In the genomic region with DNA sequence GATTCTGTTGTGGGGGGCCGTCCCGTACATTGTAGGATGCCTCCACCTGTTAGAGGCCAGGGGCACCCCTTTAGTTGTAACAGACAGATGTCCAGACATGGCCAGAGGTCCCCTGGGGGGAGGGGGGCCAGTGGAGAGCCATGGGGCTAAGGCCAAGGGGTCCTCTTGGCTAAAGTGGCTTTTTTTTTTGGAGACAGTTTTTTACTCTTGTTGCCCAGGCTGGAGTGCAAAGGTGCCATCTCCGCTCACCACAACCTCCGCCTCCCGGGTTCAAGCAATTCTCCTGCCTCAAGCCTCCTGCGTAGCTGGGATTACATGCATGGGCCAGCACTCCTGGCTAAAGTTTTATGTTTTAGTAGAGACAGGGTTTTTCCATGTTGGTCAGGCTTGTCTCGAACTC, we compare ENCODE assay signal across 19 cellular contexts.
DNase-seq lines count a peak whose midpoint lies in the region; ATAC-seq, FAIRE-seq and TF ChIP-seq lines count a peak whose summit lies in the region.
"Had no signal": no experiment of that assay in that cellular context is flagged by ENCODE, and none has a peak within 500 bp of the region (broad histone marks: within the 10 kb centered on the region; RNA-seq: fewer than 3 reads in every experiment).

No MANE protein-coding gene starts in this region.

- no peak overlapping the region for H3K4me3 Mint-ChIP-seq in stimulated activated naive B cell treated with anti-CD40 and anti-IgM and Interleukin-4, amounts not matched to agents 10 μg/mL and 1 μg/mL and 100 μg/mL, for 72 hours
- H3K4me3 Mint-ChIP-seq: B cell; CD8-positive, alpha-beta T cell had no signal

- FAIRE-seq in A549 (lab: Jason Lieb, UNC) = no peak
- peak; percentile 7 for FAIRE-seq in GM12878 (lab: Jason Lieb, UNC)
- FAIRE-seq: GM19239 had no signal

- H3K27ac ChIP-seq in A549 (peak overlapping the region; percentile 44 to 69; a peak in 4 of 6 replicates), GM12878 (ENCODE audit: control insufficient read depth, insufficient read depth) (no peak overlapping the region)
- H3K27ac ChIP-seq: BLaER1 treated with 17β-estradiol and CSF1 and Interleukin-3, amounts not matched to agents 10 nM and 100 nM; GM23248; HL-60 had no signal

- H3K9me3 ChIP-seq in A549 = no peaks in the 10 kb centered on the region
- no peaks in the 10 kb centered on the region; the same call in 2 of the 3 replicates for H3K9me3 ChIP-seq in GM12878 (replicated peaks; ENCODE audit: control insufficient read depth, insufficient read depth, low read length)

- H2AFZ ChIP-seq in GM12878 (ENCODE audit: control insufficient read depth, low read depth, low read length) = no peak overlapping the region
- H2AFZ ChIP-seq: GM23248 had no signal

- CTCF ChIA-PET in A549 (lab: Yijun Ruan, JAX) (interaction anchor here (0.9 to 3.0 kb wide), 3 partner anchors 15 to 53 kb away, joined by 3 to 12 read pairs (median 6); no protein-coding TSS in a partner anchor), GM12878 (lab: Yijun Ruan, JAX) (interaction anchor here (3.5 kb wide), 1 partner anchor 334 kb away, joined by 16 read pairs; no protein-coding TSS in a partner anchor)

- in situ Hi-C loops in GM12878 (cut with MboI) = loop anchor here (5.0 kb wide), 1 partner anchor 243 kb away; no protein-coding TSS in a partner anchor

- SMC1A ChIA-PET in GM12878 (lab: Charles Lee; ENCODE audit: uncharacterized antibody, unreplicated experiment) = interaction anchor here (0.7 to 1.4 kb wide), 2 partner anchors 26 to 177 kb away, joined by 3 to 4 read pairs; no protein-coding TSS in a partner anchor

- BruUV-seq in GM12878 (replicated peaks; lab: Mats Ljungman, UMichigan) = no TSS peak

- H3K36me3 ChIP-seq in GM12878 (ENCODE audit: control insufficient read depth in 2 of 2, insufficient read depth in 2 of 2, low read length in 1 of 2) = peaks cover 3 to 8% of the 10 kb centered on the region in 2 experiments; a peak in 2 of 4 replicates

- no peak overlapping the region for H3K9ac ChIP-seq in GM12878 (ENCODE audit: control insufficient read depth, insufficient read depth, low read length)
- H3K9ac ChIP-seq: BLaER1 treated with 17β-estradiol and CSF1 and Interleukin-3, amounts not matched to agents 10 nM and 100 nM; GM23248 had no signal

- H3K4me1 Mint-ChIP-seq in stimulated activated naive B cell treated with anti-CD40 and anti-IgM and Interleukin-4, amounts not matched to agents 10 μg/mL and 1 μg/mL and 100 μg/mL, for 72 hours = peaks cover 20 to 32% of the 10 kb centered on the region in 2 donors

- peak overlapping the region; percentile 39 for H3K27ac Mint-ChIP-seq in stimulated activated naive B cell treated with anti-CD40 and anti-IgM and Interleukin-4, amounts not matched to agents 10 μg/mL and 1 μg/mL and 100 μg/mL, for 72 hours
- H3K27ac Mint-ChIP-seq: CD8-positive, alpha-beta T cell had no signal

- peaks cover 0 to 3% of the 10 kb centered on the region in 2 donors for H3K9me3 Mint-ChIP-seq in stimulated activated naive B cell treated with anti-CD40 and anti-IgM and Interleukin-4, amounts not matched to agents 10 μg/mL and 1 μg/mL and 100 μg/mL, for 72 hours
- H3K9me3 Mint-ChIP-seq: CD8-positive, alpha-beta T cell had no signal

- RAD21 ChIA-PET in GM12878 (lab: Charles Lee; ENCODE audit: unreplicated experiment) = interaction anchor here (0.7 to 2.7 kb wide), 2 partner anchors 39 to 206 kb away, joined by 3 to 13 read pairs; no protein-coding TSS in a partner anchor

- no peak for TF ChIP-seq EP300 in A549 (IDR thresholded peaks at IDR 0.05)
- no peak for TF ChIP-seq EP300 in GM12878 (IDR thresholded peaks at IDR 0.05; ENCODE audit: borderline replicate concordance in 1 of 2, control insufficient read depth in 1 of 2, low read depth in 2 of 2, low read length in 2 of 2)

- H3K4me1 ChIP-seq in A549 (peaks cover 8% of the 10 kb centered on the region), GM12878 (ENCODE audit: control insufficient read depth, insufficient read depth, low read length) (peaks cover 9% of the 10 kb centered on the region)

- ATAC-seq in A549 (no peak), GM12878 (no peak)
- no peak for ATAC-seq in stimulated activated naive B cell treated with anti-CD40 and anti-IgM and Interleukin-4, amounts not matched to agents 10 μg/mL and 1 μg/mL and 100 μg/mL, for 72 hours (replicated peaks)
- ATAC-seq: CD8-positive, alpha-beta T cell; K562 had no signal

- H3K79me2 ChIP-seq in GM12878 (ENCODE audit: control insufficient read depth, insufficient read depth, low read length) = no peaks in the 10 kb centered on the region

- POLR2A ChIA-PET in A549 (lab: Yijun Ruan, JAX) (no interaction called here), GM12878 (lab: Charles Lee) (no interaction called here)

- no peak for DNase-seq in A549 (ENCODE audit: low read depth in 1 of 2, low spot score in 1 of 2)
- DNase-seq in GM12878 (ENCODE audit: low read depth, low spot score) = no peak
- DNase-seq in posterior vena cava (ENCODE audit: low spot score) = peak; percentile 23
- no peak for DNase-seq in stimulated activated naive B cell treated with anti-CD40 and anti-IgM and Interleukin-4, amounts not matched to agents 10 μg/mL and 1 μg/mL and 100 μg/mL, for 72 hours
- no peak for DNase-seq in UCSD-AML1 (lab: John Stamatoyannopoulos, UW; ENCODE audit: unreplicated experiment)
- no peak for DNase-seq in HUDEP-2 (lab: John Stamatoyannopoulos, UW; ENCODE audit: unreplicated experiment in 76 of 76)
- DNase-seq in NCI-H1694 treated with DMSO at 0.1 percent for 48 hours (lab: John Stamatoyannopoulos, UW) = no peak
- DNase-seq: 8988T; CD8-positive, alpha-beta T cell; DMS 273 treated with DMSO at 0.1 percent for 48 hours; GDM1; GM23248; HCEC 1CT; IMR-90 had no signal

- H3K36me3 Mint-ChIP-seq in stimulated activated naive B cell treated with anti-CD40 and anti-IgM and Interleukin-4, amounts not matched to agents 10 μg/mL and 1 μg/mL and 100 μg/mL, for 72 hours = peaks cover 12 to 41% of the 10 kb centered on the region in 2 donors

- intact Hi-C loops in GM12878 (cut with micrococcal nuclease; ENCODE audit: unreplicated experiment) (loop anchor here (5.0 to 10.0 kb wide), 5 partner anchors 73 to 320 kb away; partner anchors contain the start of gene CPPED1), posterior vena cava (cut with DNase I) (no loop called here)

- H3K4me2 ChIP-seq in A549 (no peak overlapping the region), GM12878 (ENCODE audit: control insufficient read depth, insufficient read depth) (no peak overlapping the region)

- TF ChIP-seq CTCF in A549 (IDR thresholded peaks at IDR 0.05) = no peak
- TF ChIP-seq CTCF in GM12878 (IDR thresholded peaks at IDR 0.05 in 2 of 3, conservative IDR thresholded peaks at IDR 0.05 in 1 of 3; ENCODE audit: control insufficient read depth in 2 of 3, extremely low read depth in 1 of 3, insufficient read depth in 1 of 3, low read depth in 3 of 3, low read length in 3 of 3) = no peak

- TF ChIP-seq RAD21 in A549 (conservative IDR thresholded peaks at IDR 0.05 in 1 of 2, IDR thresholded peaks at IDR 0.05 in 1 of 2) (no peak), GM12878 (IDR thresholded peaks at IDR 0.05; ENCODE audit: insufficient read depth, low read depth, low read length) (no peak)

- H3K27me3 Mint-ChIP-seq in stimulated activated naive B cell treated with anti-CD40 and anti-IgM and Interleukin-4, amounts not matched to agents 10 μg/mL and 1 μg/mL and 100 μg/mL, for 72 hours = no peaks in the 10 kb centered on the region
- H3K27me3 Mint-ChIP-seq: B cell had no signal

- H3K4me3 ChIP-seq in A549 = no peak overlapping the region
- no peak overlapping the region for H3K4me3 ChIP-seq in GM12878
- H3K4me3 ChIP-seq: BLaER1 treated with 17β-estradiol and CSF1 and Interleukin-3, amounts not matched to agents 10 nM and 100 nM; GM23248; K562 had no signal

- H3K27me3 ChIP-seq in GM12878 (replicated peaks in 1 of 2; ENCODE audit: control insufficient read depth in 2 of 2, insufficient read depth in 2 of 2, low read length in 1 of 2) = no peaks in the 10 kb centered on the region

- H4K20me1 ChIP-seq in GM12878 (ENCODE audit: control insufficient read depth, insufficient read depth) = no peaks in the 10 kb centered on the region

- TF ChIP-seq POLR2A in A549 (IDR thresholded peaks at IDR 0.05; ENCODE audit: low read length) = no peak
- TF ChIP-seq POLR2A in GM12878 (IDR thresholded peaks at IDR 0.05; ENCODE audit: low read depth, low read length) = no peak

- WGBS in A549 (ENCODE audit: missing lambda C conversion rate) = 94% methylated on average over 7 of the region's 7 CpGs
- 89% methylated on average over 7 of the region's 7 CpGs for WGBS in GM12878 (ENCODE audit: insufficient coverage, insufficient replicate concordance, low lambda C conversion rate, missing lambda C conversion rate)

TF ChIP-seq in A549, 52 proteins besides CTCF, POLR2A, EP300 and RAD21:
- TF ChIP-seq, protein P1, sequence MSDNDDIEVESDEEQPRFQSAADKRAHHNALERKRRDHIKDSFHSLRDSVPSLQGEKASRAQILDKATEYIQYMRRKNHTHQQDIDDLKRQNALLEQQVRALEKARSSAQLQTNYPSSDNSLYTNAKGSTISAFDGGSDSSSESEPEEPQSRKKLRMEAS (IDR thresholded peaks at IDR 0.05) = no peak
- TF ChIP-seq FOSB (CRISPR knock-in tag; IDR thresholded peaks at IDR 0.05) (no peak), HOXB5 (CRISPR knock-in tag; IDR thresholded peaks at IDR 0.05) (no peak), CBX8 (IDR thresholded peaks at IDR 0.05) (no peak), HEYL (CRISPR knock-in tag; IDR thresholded peaks at IDR 0.05) (no peak), MAFK (IDR thresholded peaks at IDR 0.05; ENCODE audit: partially characterized antibody) (no peak), RFX5 (IDR thresholded peaks at IDR 0.05) (no peak)

TF ChIP-seq in GM12878, 131 proteins besides CTCF, POLR2A, EP300 and RAD21:
- TF ChIP-seq SMC3 (IDR thresholded peaks at IDR 0.05; ENCODE audit: borderline replicate concordance, low read length) (no peak), NR2C1 (IDR thresholded peaks at IDR 0.05) (no peak), FOXM1 (IDR thresholded peaks at IDR 0.05; ENCODE audit: low read depth, low read length) (no peak), NR2F1 (conservative IDR thresholded peaks at IDR 0.05) (no peak)
TF ChIP-seq in GM12878: peak in this region for 0.
